In genomic region chr3:67386446-67386845, GRCh38 we compare ENCODE assay signal across 29 cellular contexts.
DNase-seq lines count a peak whose midpoint lies in the region; ATAC-seq and TF ChIP-seq lines count a peak whose summit lies in the region.
"Had no signal": no experiment of that assay in that cellular context is flagged by ENCODE, and none has a peak within 500 bp of the region (broad histone marks: within the 10 kb centered on the region; RNA-seq: fewer than 3 reads in every experiment).

No MANE protein-coding gene starts in this region.

- intact Hi-C loops in activated CD4-positive, alpha-beta T cell treated with anti-CD3 and anti-CD28 coated beads for 36 hours (cut with DNase I, micrococcal nuclease) = loop anchor here in 1 of 2 experiments (10.0 kb wide), 2 partner anchors 268 to 1488 kb away; partner anchors contain the start of gene SUCLG2
- intact Hi-C loops in tibial artery (cut with DNase I; ENCODE audit: low total_unique reads) = loop anchor here (10.0 kb wide), 1 partner anchor 1488 kb away; no protein-coding TSS in a partner anchor

- peak; percentile 57 for ATAC-seq in activated CD4-positive, alpha-beta T cell treated with anti-CD3 and anti-CD28 coated beads for 36 hours
- peak; percentile 90 for ATAC-seq in foreskin keratinocyte
- ATAC-seq: effector memory CD8-positive, alpha-beta T cell; gastrocnemius medialis; K562; left lung; naive thymus-derived CD8-positive, alpha-beta T cell; SK-N-SH treated with all-trans-retinoic acid at 6 μM for 48 hours had no signal

- H3K36me3 ChIP-seq in tibial artery = no peaks in the 10 kb centered on the region
- H3K36me3 ChIP-seq: brain microvascular endothelial cell, gastrocnemius medialis, left lung, MG63, WERI-Rb-1 had no signal

- H3K9me3 Mint-ChIP-seq in activated CD4-positive, alpha-beta T cell treated with anti-CD3 and anti-CD28 coated beads for 36 hours (ENCODE audit: low read depth) = peaks cover 11% of the 10 kb centered on the region
- H3K9me3 Mint-ChIP-seq: CD4-positive, alpha-beta memory T cell; effector memory CD8-positive, alpha-beta T cell; naive thymus-derived CD8-positive, alpha-beta T cell had no signal

- peaks cover 36% of the 10 kb centered on the region for H3K36me3 Mint-ChIP-seq in activated CD4-positive, alpha-beta T cell treated with anti-CD3 and anti-CD28 coated beads for 36 hours (ENCODE audit: low read depth)

- H3K9me3 ChIP-seq in tibial artery = no peaks in the 10 kb centered on the region
- H3K9me3 ChIP-seq: esophagus muscularis mucosa, gastrocnemius medialis, left lung, MG63, tibial nerve had no signal

- H3K27ac Mint-ChIP-seq in activated CD4-positive, alpha-beta T cell treated with anti-CD3 and anti-CD28 coated beads for 36 hours = peak overlapping the region; percentile 34
- H3K27ac Mint-ChIP-seq: effector memory CD8-positive, alpha-beta T cell had no signal

- H3K4me3 Mint-ChIP-seq in activated CD4-positive, alpha-beta T cell treated with anti-CD3 and anti-CD28 coated beads for 36 hours = no peak overlapping the region
- H3K4me3 Mint-ChIP-seq: CD4-positive, alpha-beta memory T cell; effector memory CD8-positive, alpha-beta T cell; naive thymus-derived CD8-positive, alpha-beta T cell had no signal

- H3K27ac ChIP-seq in foreskin keratinocyte (peak overlapping the region; percentile 56), tibial artery (no peak overlapping the region)
- H3K27ac ChIP-seq: brain microvascular endothelial cell, esophagus muscularis mucosa, gastrocnemius medialis, left lung, skin epidermis, tibial nerve, WERI-Rb-1 had no signal

- H3K27me3 Mint-ChIP-seq in activated CD4-positive, alpha-beta T cell treated with anti-CD3 and anti-CD28 coated beads for 36 hours = no peaks in the 10 kb centered on the region
- H3K27me3 Mint-ChIP-seq: CD4-positive, alpha-beta memory T cell; effector memory CD8-positive, alpha-beta T cell; naive thymus-derived CD8-positive, alpha-beta T cell had no signal

- peak; percentile 16 for TF ChIP-seq CTCF in foreskin keratinocyte (conservative IDR thresholded peaks at IDR 0.05)
- TF ChIP-seq CTCF in tibial artery (IDR thresholded peaks at IDR 0.05) = no peak

- H3K4me1 ChIP-seq in foreskin keratinocyte (no peaks in the 10 kb centered on the region), tibial artery (peaks cover 0 to 37% (median 22%) of the 10 kb centered on the region in 4 donors)
- H3K4me1 ChIP-seq: gastrocnemius medialis, left lung had no signal

- H3K27me3 ChIP-seq in foreskin keratinocyte (no peaks in the 10 kb centered on the region), tibial artery (no peaks in the 10 kb centered on the region)
- H3K27me3 ChIP-seq: brain microvascular endothelial cell, esophagus muscularis mucosa, gastrocnemius medialis, left lung, MG63, tibial nerve had no signal

- H3K4me3 ChIP-seq in tibial artery = no peak overlapping the region
- H3K4me3 ChIP-seq: esophagus muscularis mucosa, gastrocnemius medialis, K562, left lung, MG63, skin epidermis, tibial nerve had no signal

- CTCF ChIA-PET in activated CD4-positive, alpha-beta T cell treated with anti-CD3 and anti-CD28 coated beads for 36 hours (lab: Charles Lee) = no interaction called here

- H3K4me1 Mint-ChIP-seq in activated CD4-positive, alpha-beta T cell treated with anti-CD3 and anti-CD28 coated beads for 36 hours = peaks cover 35% of the 10 kb centered on the region

- peak; percentile 22 for DNase-seq in activated CD4-positive, alpha-beta T cell treated with anti-CD3 and anti-CD28 coated beads for 36 hours
- DNase-seq in activated CD4-positive, alpha-beta T cell treated with anti-CD3 and anti-CD28 coated beads for 4 hours = no peak
- peak; percentile 28 for DNase-seq in stimulated activated CD4-positive, alpha-beta T cell treated with anti-CD3 and anti-CD28 coated beads, Interleukin-4, amount 100 ng/mL, for 24 hours
- no peak for DNase-seq in stimulated activated CD4-positive, alpha-beta T cell treated with anti-CD3 and anti-CD28 coated beads, Interleukin-4, amount 100 ng/mL, for 1 hour
- DNase-seq in foreskin keratinocyte (peak; percentile 56 to 71), tibial artery (no peak), dermis blood vessel endothelial cell (no peak)
- DNase-seq in stimulated activated naive CD4-positive, alpha-beta T cell treated with Interleukin-2 at 50 U/mL for 16 hours (lab: John Stamatoyannopoulos, UW) = no peak
- DNase-seq: AML-193; brain microvascular endothelial cell; CD4-positive, alpha-beta memory T cell; effector memory CD8-positive, alpha-beta T cell; gastrocnemius medialis; hypothalamus; left lung; MG63; midbrain; naive thymus-derived CD8-positive, alpha-beta T cell; NCI-H1417; NCI-H2081; NCI-H446; stimulated activated CD4-positive, alpha-beta T cell treated with anti-CD3 and anti-CD28 coated beads, Interleukin-2, amount 100 ng/mL, for 24 hours; stimulated activated naive CD4-positive, alpha-beta T cell; WERI-Rb-1 had no signal

- POLR2A ChIA-PET in activated CD4-positive, alpha-beta T cell treated with anti-CD3 and anti-CD28 coated beads for 36 hours (lab: Charles Lee) = no interaction called here

Comparison
In these comparisons a context has a peak if more than half of its experiments do, and no peak if none do; other contexts are left out.
1. DNase-seq: peak in activated CD4-positive, alpha-beta T cell treated with anti-CD3 and anti-CD28 coated beads for 36 hours (single experiment), stimulated activated CD4-positive, alpha-beta T cell treated with anti-CD3 and anti-CD28 coated beads, Interleukin-4, amount 100 ng/mL, for 24 hours (single experiment) and foreskin keratinocyte (2 of 2); none in activated CD4-positive, alpha-beta T cell treated with anti-CD3 and anti-CD28 coated beads for 4 hours (0 of 2), stimulated activated CD4-positive, alpha-beta T cell treated with anti-CD3 and anti-CD28 coated beads, Interleukin-4, amount 100 ng/mL, for 1 hour (single experiment), stimulated activated naive CD4-positive, alpha-beta T cell treated with Interleukin-2 at 50 U/mL for 16 hours (single experiment), tibial artery (0 of 2) and dermis blood vessel endothelial cell (single experiment).